ENCODE assay signal across 26 cellular contexts in the genomic region with DNA sequence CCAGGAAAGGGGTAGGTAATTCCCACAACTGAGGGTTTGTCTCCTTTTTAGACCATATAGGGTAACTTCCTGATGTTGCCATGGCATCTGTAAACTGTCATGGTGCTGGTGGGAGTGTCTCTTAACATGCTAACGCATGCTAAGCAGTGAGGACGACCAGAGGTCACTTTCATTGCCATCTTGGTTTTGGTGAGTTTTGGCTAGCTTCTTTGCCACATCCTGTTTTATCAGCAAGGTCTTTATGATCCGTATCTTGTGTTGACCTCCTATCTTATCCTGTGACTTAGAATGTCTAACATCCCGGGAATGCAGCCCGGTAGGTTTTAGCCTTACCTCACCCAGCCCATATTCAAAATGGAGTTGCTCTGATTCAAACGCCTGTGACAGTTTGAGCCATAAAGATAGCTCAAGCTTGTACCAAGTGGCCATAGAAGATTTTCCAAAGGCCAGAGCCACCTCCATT.
DNase-seq lines count a peak whose midpoint lies in the region; ATAC-seq and TF ChIP-seq lines count a peak whose summit lies in the region.
"Had no signal": no experiment of that assay in that cellular context is flagged by ENCODE, and none has a peak within 500 bp of the region (broad histone marks: within the 10 kb centered on the region; RNA-seq: fewer than 3 reads in every experiment).

No MANE protein-coding gene starts in this region.

- H3K9me3 Mint-ChIP-seq in activated naive CD8-positive, alpha-beta T cell (ENCODE audit: low read depth): no peaks in the 10 kb centered on the region
- H3K9me3 Mint-ChIP-seq in activated naive CD8-positive, alpha-beta T cell treated with anti-CD3 and anti-CD28 coated beads for 36 hours: peaks cover 14% of the 10 kb centered on the region

- CTCF ChIA-PET in RWPE1 (lab: Yijun Ruan, JAX): interaction anchor here (0.6 to 7.7 kb wide), 3 partner anchors 46 to 283 kb away, joined by 3 to 92 read pairs (median 3); no protein-coding TSS in a partner anchor

- peak; percentile 93 for ATAC-seq in foreskin keratinocyte
- ATAC-seq in HG03108 (IDR thresholded peaks at IDR 0.05; ENCODE audit: unreplicated experiment): no peak
- no peak for ATAC-seq in GM18520 (IDR thresholded peaks at IDR 0.05; ENCODE audit: unreplicated experiment)
- ATAC-seq: GM12878, left colon had no signal

- DNase-seq in activated naive CD8-positive, alpha-beta T cell treated with anti-CD3 and anti-CD28 coated beads for 36 hours: no peak
- DNase-seq in RWPE1 (ENCODE audit: low spot score) (peak; percentile 59), foreskin keratinocyte (peak; percentile 95 to 96), cerebellum (ENCODE audit: low spot score) (no peak), GM13976 (ENCODE audit: low spot score) (no peak)
- DNase-seq: activated CD4-positive, alpha-beta T cell treated with anti-CD3 and anti-CD28 coated beads, Interleukin-2, amount 50 U/mL, for 4 hours; activated naive CD4-positive, alpha-beta T cell treated with anti-CD3 and anti-CD28 coated beads, Interleukin-2, amount 50 U/mL, for 16 hours; brain microvascular endothelial cell; C1 segment of cervical spinal cord; cortex of kidney; foreskin fibroblast; Karpas-422; left colon; NCI-H1105 treated with DMSO at 0.1 percent for 48 hours; NCI-H2081 treated with DMSO at 0.1 percent for 48 hours; NCI-H526; nephron progenitor cell; posterior cingulate gyrus; SJCRH30; stimulated activated CD4-positive, alpha-beta T cell treated with anti-CD3 and anti-CD28 coated beads, Interleukin-1b, Interleukin-23, amount 100 ng/mL, for 48 hours had no signal

- no peaks in the 10 kb centered on the region for H3K27me3 ChIP-seq in foreskin keratinocyte
- H3K27me3 ChIP-seq: brain microvascular endothelial cell, SJCRH30, tibial nerve had no signal

- H3K36me3 Mint-ChIP-seq in activated naive CD8-positive, alpha-beta T cell: peaks cover 2% of the 10 kb centered on the region
- H3K36me3 Mint-ChIP-seq in activated naive CD8-positive, alpha-beta T cell treated with anti-CD3 and anti-CD28 coated beads for 36 hours: peaks cover 12% of the 10 kb centered on the region

- H3K27ac Mint-ChIP-seq in activated naive CD8-positive, alpha-beta T cell: peak overlapping the region; percentile 25
- no peak overlapping the region for H3K27ac Mint-ChIP-seq in activated naive CD8-positive, alpha-beta T cell treated with anti-CD3 and anti-CD28 coated beads for 36 hours
- H3K27ac Mint-ChIP-seq: nephron progenitor cell had no signal

- no peak overlapping the region for H3K4me3 Mint-ChIP-seq in activated naive CD8-positive, alpha-beta T cell
- no peak overlapping the region for H3K4me3 Mint-ChIP-seq in activated naive CD8-positive, alpha-beta T cell treated with anti-CD3 and anti-CD28 coated beads for 36 hours
- H3K4me3 Mint-ChIP-seq: nephron progenitor cell; stimulated activated naive CD8-positive, alpha-beta T cell treated with anti-CD3 and anti-CD28 coated beads, Interleukin-15, Interleukin-2, amounts not matched to agents 100 ng/mL and 50 ng/mL, for 24 hours had no signal

- peaks cover 27% of the 10 kb centered on the region for H3K4me1 Mint-ChIP-seq in activated naive CD8-positive, alpha-beta T cell (ENCODE audit: low read depth)
- H3K4me1 Mint-ChIP-seq in activated naive CD8-positive, alpha-beta T cell treated with anti-CD3 and anti-CD28 coated beads for 36 hours: peaks cover 17% of the 10 kb centered on the region

- H3K27me3 Mint-ChIP-seq in activated naive CD8-positive, alpha-beta T cell: no peaks in the 10 kb centered on the region
- peaks cover 4% of the 10 kb centered on the region for H3K27me3 Mint-ChIP-seq in activated naive CD8-positive, alpha-beta T cell treated with anti-CD3 and anti-CD28 coated beads for 36 hours

- POLR2A ChIA-PET in RWPE1 (lab: Yijun Ruan, JAX; ENCODE audit: low non-redundant PET): no interaction called here

- no peak for TF ChIP-seq CTCF in RWPE1 (conservative IDR thresholded peaks at IDR 0.05; ENCODE audit: low read depth)
- TF ChIP-seq CTCF in foreskin keratinocyte (conservative IDR thresholded peaks at IDR 0.05): no peak
- TF ChIP-seq CTCF in GM13976 (IDR thresholded peaks at IDR 0.05; ENCODE audit: borderline replicate concordance, control extremely low read depth, extremely low read depth, insufficient read depth, missing control alignments): no peak

- H3K4me1 ChIP-seq in foreskin keratinocyte: peaks cover 4% of the 10 kb centered on the region
- H3K4me1 ChIP-seq: SJCRH30 had no signal

- H3K27ac ChIP-seq in RWPE1 (no peak overlapping the region), foreskin keratinocyte (peak overlapping the region; percentile 45)
- H3K27ac ChIP-seq: brain microvascular endothelial cell, SJCRH30, tibial nerve had no signal

- in situ Hi-C loops in GM13976 (cut with MboI; ENCODE audit: low sequenced_read_pairs, unreplicated experiment): loop anchor here (5.0 to 25.0 kb wide), 2 partner anchors 284 to 399 kb away; no protein-coding TSS in a partner anchor

Comparison
In these comparisons a context has a peak if more than half of its experiments do, and no peak if none do; other contexts are left out.
1. DNase-seq: peak in RWPE1 (single experiment) and foreskin keratinocyte (2 of 2); none in activated naive CD8-positive, alpha-beta T cell treated with anti-CD3 and anti-CD28 coated beads for 36 hours (single experiment), cerebellum (single experiment) and GM13976 (single experiment).